25 cellular contexts compared by ENCODE assay signal in genomic region chr3:47243748-47244147, GRCh38. TPM values are rescaled to one million over a fixed set of nuclear protein-coding genes. Genes with fewer than 3 reads are reported as not detected.
DNase-seq lines count a peak whose midpoint lies in the region; ATAC-seq and TF ChIP-seq lines count a peak whose summit lies in the region.
"Had no signal": no experiment of that assay in that cellular context is flagged by ENCODE, and none has a peak within 500 bp of the region (broad histone marks: within the 10 kb centered on the region; RNA-seq: fewer than 3 reads in every experiment).

No MANE protein-coding gene starts in this region.

- CTCF ChIA-PET in activated CD8-positive, alpha-beta T cell treated with anti-CD3 and anti-CD28 coated beads, Interleukin-2, amount 10 ng/mL, durations not matched to agents 7 days and 5 days (lab: Charles Lee), result no interaction called here
- CTCF ChIA-PET in activated CD8-positive, alpha-beta T cell treated with anti-CD3 and anti-CD28 coated beads for 36 hours (lab: Charles Lee), result no interaction called here
- CTCF ChIA-PET in OCI-LY7 (lab: Charles Lee; ENCODE audit: unreplicated experiment), result interaction anchor here (1.0 kb wide), 1 partner anchor 79 kb away, joined by 3 read pairs; no protein-coding TSS in a partner anchor

- H3K9me3 ChIP-seq in OCI-LY7 (ENCODE audit: low read length), result no peaks in the 10 kb centered on the region
- H3K9me3 ChIP-seq: BE2C, MG63, SJCRH30 had no signal

- ATAC-seq in activated CD8-positive, alpha-beta T cell treated with anti-CD3 and anti-CD28 coated beads, Interleukin-2, amount 10 ng/mL, durations not matched to agents 7 days and 5 days, result peak; percentile 23
- ATAC-seq in activated CD8-positive, alpha-beta T cell treated with anti-CD3 and anti-CD28 coated beads for 36 hours, result no peak
- ATAC-seq: SK-N-SH treated with all-trans-retinoic acid at 6 μM for 48 hours had no signal

- H3K4me2 ChIP-seq in OCI-LY7 (ENCODE audit: low read length), result no peak overlapping the region

- no TSS peak for BruUV-seq in OCI-LY7 (replicated peaks; lab: Mats Ljungman, UMichigan)

- no peaks in the 10 kb centered on the region for H3K4me1 ChIP-seq in OCI-LY7 (ENCODE audit: insufficient read depth, low read length, poor library complexity, severe bottlenecking)
- H3K4me1 ChIP-seq: BE2C, SJCRH30 had no signal

- POLR2A ChIA-PET in activated CD8-positive, alpha-beta T cell treated with anti-CD3 and anti-CD28 coated beads, Interleukin-2, amount 10 ng/mL, durations not matched to agents 7 days and 5 days (lab: Charles Lee), result no interaction called here
- POLR2A ChIA-PET in activated CD8-positive, alpha-beta T cell treated with anti-CD3 and anti-CD28 coated beads for 36 hours (lab: Charles Lee), result no interaction called here
- POLR2A ChIA-PET in OCI-LY7 (lab: Charles Lee), result no interaction called here

- no peak overlapping the region for H3K27ac ChIP-seq in OCI-LY7 (ENCODE audit: low read depth, low read length, poor library complexity, severe bottlenecking)
- no peak overlapping the region for H3K27ac ChIP-seq in coronary artery
- H3K27ac ChIP-seq: 22Rv1, SJCRH30 had no signal

- H3K27ac Mint-ChIP-seq in activated CD8-positive, alpha-beta T cell treated with anti-CD3 and anti-CD28 coated beads, Interleukin-2, amount 10 ng/mL, durations not matched to agents 7 days and 5 days, result no peak overlapping the region
- H3K27ac Mint-ChIP-seq in activated CD8-positive, alpha-beta T cell treated with anti-CD3 and anti-CD28 coated beads for 36 hours, result no peak overlapping the region
- H3K27ac Mint-ChIP-seq in nephron progenitor cell, result no peak overlapping the region
- H3K27ac Mint-ChIP-seq: CD14-positive monocyte had no signal

- H3K79me2 ChIP-seq in OCI-LY7 (ENCODE audit: insufficient read depth, low read depth, low read length), result no peaks in the 10 kb centered on the region

- H3K4me3 Mint-ChIP-seq in activated CD8-positive, alpha-beta T cell treated with anti-CD3 and anti-CD28 coated beads, Interleukin-2, amount 10 ng/mL, durations not matched to agents 7 days and 5 days, result no peak overlapping the region
- no peak overlapping the region for H3K4me3 Mint-ChIP-seq in activated CD8-positive, alpha-beta T cell treated with anti-CD3 and anti-CD28 coated beads for 36 hours
- no peak overlapping the region for H3K4me3 Mint-ChIP-seq in nephron progenitor cell
- H3K4me3 Mint-ChIP-seq: CD14-positive monocyte had no signal

- no peak overlapping the region for H3K4me3 ChIP-seq in OCI-LY7 (ENCODE audit: low read depth, low read length, poor library complexity, severe bottlenecking)
- no peak overlapping the region for H3K4me3 ChIP-seq in coronary artery
- H3K4me3 ChIP-seq: MG63, SJCRH30 had no signal

- intact Hi-C loops in activated CD8-positive, alpha-beta T cell treated with anti-CD3 and anti-CD28 coated beads for 36 hours (cut with micrococcal nuclease), result no loop called here
- intact Hi-C loops in OCI-LY7 (cut with micrococcal nuclease; ENCODE audit: unreplicated experiment), result loop anchor here (10.0 kb wide), 1 partner anchor 121 kb away; no protein-coding TSS in a partner anchor

- H4K20me1 ChIP-seq in OCI-LY7 (ENCODE audit: insufficient read depth, low read length), result no peaks in the 10 kb centered on the region

- no peak for TF ChIP-seq CTCF in activated CD8-positive, alpha-beta T cell treated with anti-CD3 and anti-CD28 coated beads for 36 hours (IDR thresholded peaks at IDR 0.05)
- 0 out of 3 replicates have a peak, but pooled peaks have one; percentile 15 for TF ChIP-seq CTCF in GM12872 (IDR thresholded peaks at IDR 0.05; ENCODE audit: insufficient read depth, low read depth, low read length)
- TF ChIP-seq CTCF in OCI-LY7 (conservative IDR thresholded peaks at IDR 0.05; ENCODE audit: low read length), result 0 out of 2 replicates have a peak, but pooled peaks have one; percentile 19
- TF ChIP-seq CTCF in coronary artery (IDR thresholded peaks at IDR 0.05), result no peak
- no peak for TF ChIP-seq CTCF in nephron progenitor cell (IDR thresholded peaks at IDR 0.05)

- DNase-seq in activated CD8-positive, alpha-beta T cell treated with anti-CD3 and anti-CD28 coated beads, Interleukin-2, amount 10 ng/mL, durations not matched to agents 7 days and 5 days, result no peak
- DNase-seq in activated CD8-positive, alpha-beta T cell treated with anti-CD3 and anti-CD28 coated beads for 36 hours, result no peak
- DNase-seq in OCI-LY7 (ENCODE audit: low spot score) (peak; percentile 23), medulla oblongata (ENCODE audit: extremely low spot score) (peak; percentile 23), coronary artery (ENCODE audit: low spot score) (no peak), nephron progenitor cell (no peak), putamen (ENCODE audit: low spot score) (no peak)
- DNase-seq: BE2C, Calu3, DMS79 treated with DMSO at 0.1 percent for 48 hours, GF-D8, GOT3, HCEC 1CT, IMR-90, KG1, MG63, NCI-H1105 treated with DMSO at 0.1 percent for 48 hours, NCI-H2029, NCI-H226, NCI-H510A, SJCRH30 had no signal

- H3K36me3 ChIP-seq in OCI-LY7 (ENCODE audit: insufficient read depth, low read length), result no peaks in the 10 kb centered on the region
- H3K36me3 ChIP-seq: BE2C, MG63, SJCRH30 had no signal

- no peak overlapping the region for H2AFZ ChIP-seq in OCI-LY7 (ENCODE audit: low read length)

- no peaks in the 10 kb centered on the region for H3K36me3 Mint-ChIP-seq in activated CD8-positive, alpha-beta T cell treated with anti-CD3 and anti-CD28 coated beads, Interleukin-2, amount 10 ng/mL, durations not matched to agents 7 days and 5 days (ENCODE audit: low read depth)
- H3K36me3 Mint-ChIP-seq in activated CD8-positive, alpha-beta T cell treated with anti-CD3 and anti-CD28 coated beads for 36 hours (ENCODE audit: low read depth), result no peaks in the 10 kb centered on the region
- no peaks in the 10 kb centered on the region for H3K36me3 Mint-ChIP-seq in nephron progenitor cell (ENCODE audit: low read depth)
- H3K36me3 Mint-ChIP-seq: CD14-positive monocyte had no signal

- no peaks in the 10 kb centered on the region for H3K9me3 Mint-ChIP-seq in activated CD8-positive, alpha-beta T cell treated with anti-CD3 and anti-CD28 coated beads, Interleukin-2, amount 10 ng/mL, durations not matched to agents 7 days and 5 days (ENCODE audit: insufficient read depth)
- H3K9me3 Mint-ChIP-seq in activated CD8-positive, alpha-beta T cell treated with anti-CD3 and anti-CD28 coated beads for 36 hours, result no peaks in the 10 kb centered on the region
- H3K9me3 Mint-ChIP-seq in nephron progenitor cell, result no peaks in the 10 kb centered on the region
- H3K9me3 Mint-ChIP-seq: CD14-positive monocyte had no signal

- no peaks in the 10 kb centered on the region for H3K27me3 Mint-ChIP-seq in activated CD8-positive, alpha-beta T cell treated with anti-CD3 and anti-CD28 coated beads, Interleukin-2, amount 10 ng/mL, durations not matched to agents 7 days and 5 days (ENCODE audit: low read depth)
- no peaks in the 10 kb centered on the region for H3K27me3 Mint-ChIP-seq in activated CD8-positive, alpha-beta T cell treated with anti-CD3 and anti-CD28 coated beads for 36 hours
- no peaks in the 10 kb centered on the region for H3K27me3 Mint-ChIP-seq in nephron progenitor cell (ENCODE audit: low read depth, poor library complexity)

- H3K9me2 ChIP-seq in OCI-LY7 (ENCODE audit: insufficient read depth, low read length), result no peaks in the 10 kb centered on the region

- peaks cover 6% of the 10 kb centered on the region for H3K4me1 Mint-ChIP-seq in activated CD8-positive, alpha-beta T cell treated with anti-CD3 and anti-CD28 coated beads, Interleukin-2, amount 10 ng/mL, durations not matched to agents 7 days and 5 days (ENCODE audit: low read depth)
- H3K4me1 Mint-ChIP-seq in activated CD8-positive, alpha-beta T cell treated with anti-CD3 and anti-CD28 coated beads for 36 hours (ENCODE audit: low read depth), result no peaks in the 10 kb centered on the region
- H3K4me1 Mint-ChIP-seq in nephron progenitor cell, result no peaks in the 10 kb centered on the region

RNA-seq across cellular contexts. Expression of gene KIF9, which starts 38.9 kb away (rescaled TPM):
- total RNA-seq in activated CD8-positive, alpha-beta T cell treated with anti-CD3 and anti-CD28 coated beads, Interleukin-2, amount 10 ng/mL, durations not matched to agents 7 days and 5 days, result 1 to 10 TPM; 8.2 to 8.3 TPM
- total RNA-seq in activated CD8-positive, alpha-beta T cell treated with anti-CD3 and anti-CD28 coated beads for 36 hours, result 1 to 10 TPM; 8.3 to 8.8 TPM
- 4.7 and 11.7 TPM in 2 replicates for total RNA-seq in OCI-LY7 (2014; rRNA removed; shearing (Covaris generic))
- 10.1 and 11.0 TPM in 2 replicates for total RNA-seq in OCI-LY7 (2022)

RNA-seq across cellular contexts. Expression of gene KLHL18, which starts 39.0 kb away (rescaled TPM):
- 10 to 100 TPM; 29.8 to 32.5 TPM for total RNA-seq in activated CD8-positive, alpha-beta T cell treated with anti-CD3 and anti-CD28 coated beads, Interleukin-2, amount 10 ng/mL, durations not matched to agents 7 days and 5 days
- 10 to 100 TPM; 28.8 to 32.6 TPM for total RNA-seq in activated CD8-positive, alpha-beta T cell treated with anti-CD3 and anti-CD28 coated beads for 36 hours
- total RNA-seq in OCI-LY7 (2014; rRNA removed; shearing (Covaris generic)), result 11.8 and 13.1 TPM in 2 replicates
- total RNA-seq in OCI-LY7 (2022), result 28.6 and 35.2 TPM in 2 replicates

Comparison
In these comparisons a context has a peak if more than half of its experiments do, and no peak if none do; other contexts are left out.
1. DNase-seq: peak in OCI-LY7 (single experiment) and medulla oblongata (single experiment); none in activated CD8-positive, alpha-beta T cell treated with anti-CD3 and anti-CD28 coated beads, Interleukin-2, amount 10 ng/mL, durations not matched to agents 7 days and 5 days (single experiment), activated CD8-positive, alpha-beta T cell treated with anti-CD3 and anti-CD28 coated beads for 36 hours (single experiment), coronary artery (single experiment), nephron progenitor cell (single experiment) and putamen (single experiment).
2. CTCF ChIP-seq: peak in GM12872 (single experiment) and OCI-LY7 (single experiment); none in activated CD8-positive, alpha-beta T cell treated with anti-CD3 and anti-CD28 coated beads for 36 hours (single experiment), coronary artery (single experiment) and nephron progenitor cell (single experiment).